ENCODE assay signal across 8 cellular contexts in genomic region chr17:40536731-40537171, GRCh38. TPM values are rescaled to one million over a fixed set of nuclear protein-coding genes. Genes with fewer than 3 reads are reported as not detected.
DNase-seq lines count a peak whose midpoint lies in the region; ATAC-seq and TF ChIP-seq lines count a peak whose summit lies in the region.
"Had no signal": no experiment of that assay in that cellular context is flagged by ENCODE, and none has a peak within 500 bp of the region (broad histone marks: within the 10 kb centered on the region; RNA-seq: fewer than 3 reads in every experiment).

No MANE protein-coding gene starts in this region.

- no peaks in the 10 kb centered on the region for H4K20me1 ChIP-seq in GM23248 (ENCODE audit: insufficient read depth)

- peak overlapping the region; percentile 28 for H3K4me3 Mint-ChIP-seq in activated T-helper 17 cell treated with anti-CD3 and anti-CD28 coated beads, Interleukin-2, amount 50 U/mL, for 72 hours

- peak overlapping the region; percentile 68 for H3K9ac ChIP-seq in GM23248

- H3K4me3 ChIP-seq in GM23248 = 0 out of 2 replicates have a peak overlapping the region, but pooled peaks have one; percentile 26
- H3K4me3 ChIP-seq in right atrium auricular region = no peak overlapping the region
- no peak overlapping the region for H3K4me3 ChIP-seq in spleen

- H3K36me3 ChIP-seq in GM23248 (ENCODE audit: low read depth) = no peaks in the 10 kb centered on the region
- H3K36me3 ChIP-seq in right atrium auricular region = no peaks in the 10 kb centered on the region
- no peaks in the 10 kb centered on the region for H3K36me3 ChIP-seq in spleen

- H3K4me1 Mint-ChIP-seq in activated T-helper 17 cell treated with anti-CD3 and anti-CD28 coated beads, Interleukin-2, amount 50 U/mL, for 72 hours = peaks cover 66% of the 10 kb centered on the region

- WGBS in GM23248 (ENCODE audit: low coverage in 1 of 2, low lambda C conversion rate in 2 of 2, missing lambda C conversion rate in 2 of 2), 2 experiments = 0 to 10% methylated on average over 4 of the region's 4 CpGs
- 24 to 40% (median 30%) methylated on average over 4 of the region's 4 CpGs for WGBS in spleen, 5 donors

- in situ Hi-C loops in GM23248 (cut with MboI) = loop anchor here (10.0 kb wide), 1 partner anchor 172 kb away; the partner anchor contains the start of gene GJD3

- no peaks in the 10 kb centered on the region for H3K9me3 Mint-ChIP-seq in activated T-helper 17 cell treated with anti-CD3 and anti-CD28 coated beads, Interleukin-2, amount 50 U/mL, for 72 hours

- H3K4me2 ChIP-seq in GM23248 (ENCODE audit: unreplicated experiment) = peak overlapping the region; percentile 51

- TF ChIP-seq CTCF in right atrium auricular region (IDR thresholded peaks at IDR 0.05) (no peak), spleen (IDR thresholded peaks at IDR 0.05 in 8 of 11, conservative IDR thresholded peaks at IDR 0.05 in 3 of 11) (no peak)

- no peaks in the 10 kb centered on the region for H3K9me2 ChIP-seq in GM23248 (ENCODE audit: insufficient read depth)

- no peaks in the 10 kb centered on the region for H3K27me3 Mint-ChIP-seq in activated T-helper 17 cell treated with anti-CD3 and anti-CD28 coated beads, Interleukin-2, amount 50 U/mL, for 72 hours

- peak overlapping the region; percentile 59 for H3K27ac ChIP-seq in GM23248
- peak overlapping the region; percentile 86 to 89 for H3K27ac ChIP-seq in right atrium auricular region
- H3K27ac ChIP-seq in spleen = peak overlapping the region; percentile 51 to 91 (median 86)

- TF ChIP-seq POLR2A in spleen (IDR thresholded peaks at IDR 0.05) = no peak

- H3K4me1 ChIP-seq in GM23248 (ENCODE audit: insufficient read depth) = peaks cover 58% of the 10 kb centered on the region
- H3K4me1 ChIP-seq in right atrium auricular region = peaks cover 0 to 93% of the 10 kb centered on the region in 2 donors
- H3K4me1 ChIP-seq in spleen = peaks cover 66 to 100% (median 92%) of the 10 kb centered on the region in 6 donors

- no peaks in the 10 kb centered on the region for H3K27me3 ChIP-seq in GM23248 (replicated peaks; ENCODE audit: insufficient read depth)
- H3K27me3 ChIP-seq in right atrium auricular region = no peaks in the 10 kb centered on the region
- H3K27me3 ChIP-seq in spleen (replicated peaks in 1 of 7) = no peaks in the 10 kb centered on the region

- H3K9me3 ChIP-seq in GM23248 (ENCODE audit: low read depth) = no peaks in the 10 kb centered on the region
- no peaks in the 10 kb centered on the region for H3K9me3 ChIP-seq in right atrium auricular region
- H3K9me3 ChIP-seq in spleen = no peaks in the 10 kb centered on the region

- intact Hi-C loops in spleen (cut with DNase I; ENCODE audit: low total_unique reads) = loop anchor here (10.0 kb wide), 2 partner anchors 142 to 232 kb away; partner anchors contain the start of gene RARA

- peak overlapping the region; percentile 67 for H3K27ac Mint-ChIP-seq in activated T-helper 17 cell treated with anti-CD3 and anti-CD28 coated beads, Interleukin-2, amount 50 U/mL, for 72 hours

- peaks cover 38% of the 10 kb centered on the region for H3F3A ChIP-seq in GM23248 (ENCODE audit: insufficient read depth)

- no peaks in the 10 kb centered on the region for H3K79me2 ChIP-seq in GM23248 (ENCODE audit: insufficient read depth)

- no peak for ATAC-seq in activated T-helper 17 cell treated with anti-CD3 and anti-CD28 coated beads, Interleukin-2, amount 50 U/mL, for 72 hours (replicated peaks)
- no peak for ATAC-seq in HG02852 (IDR thresholded peaks at IDR 0.05; ENCODE audit: unreplicated experiment)

- DNase-seq in GM23248 = peak; percentile 76
- no peak for DNase-seq in right atrium auricular region (ENCODE audit: low spot score)
- DNase-seq in spleen = peak; percentile 75
- DNase-seq in iPS-NIHi7 (ENCODE audit: extremely low spot score) = no peak
- no peak for DNase-seq in NK-92 (lab: John Stamatoyannopoulos, UW; ENCODE audit: unreplicated experiment)
- DNase-seq: stimulated activated CD4-positive, alpha-beta T cell treated with anti-CD3 and anti-CD28 coated beads, Interleukin-1b, Interleukin-23, amount 100 ng/mL, for 48 hours had no signal

- peaks cover 13% of the 10 kb centered on the region for H3K36me3 Mint-ChIP-seq in activated T-helper 17 cell treated with anti-CD3 and anti-CD28 coated beads, Interleukin-2, amount 50 U/mL, for 72 hours (ENCODE audit: low read depth)

- peak overlapping the region; percentile 31; the same call in 1 of the 2 replicates for H2AFZ ChIP-seq in GM23248

RNA-seq across cellular contexts. Expression of gene CCR7, which starts 28.5 kb away (rescaled TPM):
- not detected in 2 replicates for total RNA-seq in GM23248 (2014; rRNA removed; shearing (Covaris generic))
- 0.68 and 1.2 TPM in 2 replicates for polyA plus RNA-seq in GM23248 (2016; fragmentation: Nextera tagmentation; extraction: Ambion mirVana)
- total RNA-seq in activated T-helper 17 cell treated with anti-CD3 and anti-CD28 coated beads, Interleukin-2, amount 50 U/mL, for 72 hours = 100 to 1,000 TPM; 140 to 304 TPM
- total RNA-seq in right atrium auricular region = under 1 TPM in 1 of 2 donors, not detected in 1; 0.28 TPM
- total RNA-seq in spleen = 10 to 100 TPM; 31.9 to 77.4 (median 49.9) TPM
- 10 to 100 TPM; 29.0 to 79.1 (median 63.5) TPM for polyA plus RNA-seq in spleen

RNA-seq across cellular contexts. Expression of gene TNS4, which starts 35.3 kb away (rescaled TPM):
- total RNA-seq in GM23248 (2014; rRNA removed; shearing (Covaris generic)) = not detected in 2 replicates
- 0.20 and 0.44 TPM in 2 replicates for polyA plus RNA-seq in GM23248 (2016; fragmentation: Nextera tagmentation; extraction: Ambion mirVana)
- total RNA-seq in activated T-helper 17 cell treated with anti-CD3 and anti-CD28 coated beads, Interleukin-2, amount 50 U/mL, for 72 hours = 10 to 100 TPM in 1 of 2 donors, 1 to 10 TPM in 1; 8.8 to 19.8 TPM
- total RNA-seq in right atrium auricular region = not detected
- 1 to 10 TPM in 1 of 7 donors, under 1 TPM in 5, not detected in 1; 0.14 to 1.3 (median 0.41) TPM for total RNA-seq in spleen
- under 1 TPM; 0.15 to 0.45 (median 0.21) TPM for polyA plus RNA-seq in spleen

Comparison
In these comparisons a context has a peak if more than half of its experiments do, and no peak if none do; other contexts are left out.
1. DNase-seq: peak in GM23248 (single experiment) and spleen (single experiment); none in right atrium auricular region (single experiment), iPS-NIHi7 (single experiment) and NK-92 (single experiment).
2. RNA of gene CCR7, which starts 28.5 kb away (total RNA-seq): 140 to 304 TPM in activated T-helper 17 cell treated with anti-CD3 and anti-CD28 coated beads, Interleukin-2, amount 50 U/mL, for 72 hours and 31.9 to 77.4 TPM in spleen; 0.28 TPM in right atrium auricular region and not detected in GM23248; every median in the first group is over 10 times any median in the second.
3. Peak in every context shown above with its lines, with median percentiles within 50 percentile points of each other: H3K27ac ChIP-seq.